Comparison of ENCODE assay signal across 18 cellular contexts in the genomic region with DNA sequence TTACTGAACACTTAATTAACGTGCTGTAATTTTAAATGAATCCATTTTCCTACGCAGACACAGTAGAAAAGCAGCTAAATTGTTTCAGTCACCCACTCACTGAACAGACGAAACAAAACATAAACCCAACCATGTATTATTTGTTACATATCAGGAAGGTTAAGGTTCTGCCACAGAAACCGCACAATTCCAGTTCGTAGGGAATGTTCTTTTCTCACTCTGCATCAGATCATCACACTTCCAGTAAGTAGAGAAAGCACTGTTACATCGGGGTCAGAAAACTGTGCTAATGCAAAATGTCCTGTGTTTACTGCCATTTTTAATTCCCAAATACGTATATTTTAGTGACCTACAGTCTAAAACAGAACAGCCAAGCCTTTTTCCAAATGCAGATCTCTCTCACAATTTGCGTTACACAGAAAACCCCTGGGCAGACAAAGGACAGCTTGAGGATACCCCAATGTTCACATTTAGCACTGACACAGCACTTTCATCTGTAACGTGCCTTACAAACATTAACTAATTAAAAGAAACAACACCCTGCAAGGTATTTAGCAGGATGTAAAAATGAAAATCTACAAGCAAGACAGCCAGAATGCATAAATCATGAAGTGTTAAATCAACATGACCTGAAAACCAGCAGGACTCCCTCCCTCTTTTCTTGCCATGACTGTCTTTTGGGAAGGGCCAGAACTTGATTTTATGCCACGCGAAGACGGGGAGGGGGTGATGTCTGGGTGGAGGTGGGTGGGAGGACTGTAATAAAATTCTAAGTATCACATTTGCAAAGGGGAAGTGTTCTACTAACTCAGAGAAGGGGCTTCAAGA. TPM values are rescaled to one million over a fixed set of nuclear protein-coding genes. Genes with fewer than 3 reads are reported as not detected.
DNase-seq lines count a peak whose midpoint lies in the region; ATAC-seq and TF ChIP-seq lines count a peak whose summit lies in the region.
"Had no signal": no experiment of that assay in that cellular context is flagged by ENCODE, and none has a peak within 500 bp of the region (broad histone marks: within the 10 kb centered on the region; RNA-seq: fewer than 3 reads in every experiment).

No MANE protein-coding gene starts in this region.

- H2AK9ac ChIP-seq in IMR-90 (replicated peaks; ENCODE audit: low read depth, low read length, poor library complexity), result no peak overlapping the region

- no peaks in the 10 kb centered on the region for H3K4me1 Mint-ChIP-seq in activated naive CD8-positive, alpha-beta T cell treated with anti-CD3 and anti-CD28 coated beads for 36 hours

- H3K4me2 ChIP-seq in IMR-90 (ENCODE audit: low read depth, low read length) (peak overlapping the region; percentile 26; the same call in 1 of the 2 replicates), smooth muscle cell (peak overlapping the region; percentile 60)
- H3K4me2 ChIP-seq: SK-N-SH had no signal

- H4K91ac ChIP-seq in IMR-90 (ENCODE audit: insufficient read depth, low read depth, low read length), result no peak overlapping the region

- no peak overlapping the region for H3K4ac ChIP-seq in IMR-90 (ENCODE audit: low read depth, low read length)

- TF ChIP-seq RAD21 in IMR-90 (IDR thresholded peaks at IDR 0.05; ENCODE audit: low read length), result no peak

- DNase-seq in IMR-90 (no peak), astrocyte of the hippocampus (ENCODE audit: low read depth, low spot score) (peak; percentile 55), left kidney (ENCODE audit: low read depth, low spot score) (peak; percentile 73), smooth muscle cell (lab: John Stamatoyannopoulos, UW; ENCODE audit: unreplicated experiment) (no peak), SHP77 (lab: John Stamatoyannopoulos, UW) (no peak)
- no peak for DNase-seq in activated T-cell treated with anti-CD3 and anti-CD28 coated beads, Interleukin-2, amount 50 U/mL, for 48 hours
- no peak for DNase-seq in activated naive CD8-positive, alpha-beta T cell treated with anti-CD3 and anti-CD28 coated beads for 36 hours
- DNase-seq: activated T-cell treated with anti-CD3 and anti-CD28 coated beads, Interleukin-2, amount 50 U/mL, for 72 hours; BE2C; DMS 273 treated with DMSO at 0.1 percent for 48 hours; foreskin melanocyte; lower lobe of right lung; MV-4-11; naive thymus-derived CD8-positive, alpha-beta T cell; NCI-H2081; PC-3; SK-N-SH; substantia nigra had no signal

- no peaks in the 10 kb centered on the region for H3K36me3 Mint-ChIP-seq in activated naive CD8-positive, alpha-beta T cell treated with anti-CD3 and anti-CD28 coated beads for 36 hours
- H3K36me3 Mint-ChIP-seq: naive thymus-derived CD8-positive, alpha-beta T cell had no signal

- no peaks in the 10 kb centered on the region for H3K4me1 ChIP-seq in IMR-90 (ENCODE audit: control insufficient read depth, insufficient read depth, low read length)
- H3K4me1 ChIP-seq in smooth muscle cell (ENCODE audit: low read depth), result peaks cover 5% of the 10 kb centered on the region
- H3K4me1 ChIP-seq: BE2C, lower lobe of right lung had no signal

- H3K14ac ChIP-seq in IMR-90 (replicated peaks; ENCODE audit: low read depth, low read length), result no peak overlapping the region

- H3K9me3 ChIP-seq in IMR-90 (ENCODE audit: control insufficient read depth, insufficient read depth, low read length) (peaks cover 2% of the 10 kb centered on the region; the same call in 1 of the 2 replicates), smooth muscle cell (replicated peaks; ENCODE audit: low read depth) (no peaks in the 10 kb centered on the region)
- H3K9me3 ChIP-seq: lower lobe of right lung, SK-N-SH had no signal

- in situ Hi-C loops in IMR-90 (cut with MboI; ENCODE audit: low sequenced_read_pairs), result no loop called here

- POLR2A ChIA-PET in IMR-90 (lab: Charles Lee; ENCODE audit: unreplicated experiment), result no interaction called here

- no peak overlapping the region for H2AK5ac ChIP-seq in IMR-90 (ENCODE audit: low read depth, low read length)

- intact Hi-C loops in IMR-90 (cut with micrococcal nuclease), result no loop called here

- no peak overlapping the region for H3K18ac ChIP-seq in IMR-90 (ENCODE audit: low read depth, low read length)

- H3K9me3 Mint-ChIP-seq in activated naive CD8-positive, alpha-beta T cell treated with anti-CD3 and anti-CD28 coated beads for 36 hours, result no peaks in the 10 kb centered on the region
- H3K9me3 Mint-ChIP-seq: activated T-cell treated with anti-CD3 and anti-CD28 coated beads, Interleukin-2, amount 50 U/mL, for 72 hours; naive thymus-derived CD8-positive, alpha-beta T cell had no signal

- no peaks in the 10 kb centered on the region for H3K79me2 ChIP-seq in smooth muscle cell (ENCODE audit: low read depth)

- H3K36me3 ChIP-seq in IMR-90 (ENCODE audit: control insufficient read depth, insufficient read depth, low read length) (no peaks in the 10 kb centered on the region), smooth muscle cell (ENCODE audit: low read depth) (no peaks in the 10 kb centered on the region)
- H3K36me3 ChIP-seq: BE2C, lower lobe of right lung had no signal

- H4K5ac ChIP-seq in IMR-90 (ENCODE audit: low read depth, low read length), result no peak overlapping the region

- no peak overlapping the region for H2BK5ac ChIP-seq in IMR-90 (ENCODE audit: low read depth, low read length, poor library complexity, severe bottlenecking)

- no peak for TF ChIP-seq POLR2A in IMR-90 (IDR thresholded peaks at IDR 0.05; ENCODE audit: low read depth, low read length)

- H3K27ac ChIP-seq in IMR-90 (ENCODE audit: insufficient read depth, low read length) (no peak overlapping the region), smooth muscle cell (ENCODE audit: low read depth) (peak overlapping the region; percentile 98)
- H3K27ac ChIP-seq: lower lobe of right lung had no signal

- BruUV-seq in IMR-90 (replicated peaks; lab: Mats Ljungman, UMichigan), result no TSS peak

- CTCF ChIA-PET in IMR-90 (lab: Yijun Ruan, JAX), result no interaction called here

- no peak overlapping the region for H3K4me3 Mint-ChIP-seq in activated naive CD8-positive, alpha-beta T cell treated with anti-CD3 and anti-CD28 coated beads for 36 hours
- H3K4me3 Mint-ChIP-seq: activated T-cell treated with anti-CD3 and anti-CD28 coated beads, Interleukin-2, amount 50 U/mL, for 72 hours; naive thymus-derived CD8-positive, alpha-beta T cell had no signal

- no peak overlapping the region for H3K23ac ChIP-seq in IMR-90 (ENCODE audit: low read depth, low read length)

- ATAC-seq in IMR-90 (ENCODE audit: low read depth), result no peak
- ATAC-seq: activated T-cell treated with anti-CD3 and anti-CD28 coated beads, Interleukin-2, amount 50 U/mL, for 72 hours; lower lobe of right lung; naive thymus-derived CD8-positive, alpha-beta T cell; PC-3 had no signal

- H2BK15ac ChIP-seq in IMR-90 (ENCODE audit: low read depth, low read length), result no peak overlapping the region

- H3K27me3 Mint-ChIP-seq in activated naive CD8-positive, alpha-beta T cell treated with anti-CD3 and anti-CD28 coated beads for 36 hours, result no peaks in the 10 kb centered on the region

- H3K27me3 ChIP-seq in IMR-90 (ENCODE audit: control insufficient read depth, insufficient read depth, low read length) (no peaks in the 10 kb centered on the region), smooth muscle cell (ENCODE audit: low read depth) (no peaks in the 10 kb centered on the region)
- H3K27me3 ChIP-seq: BE2C had no signal

- no peak overlapping the region for H3K56ac ChIP-seq in IMR-90 (ENCODE audit: extremely low read depth, insufficient read depth, low read length)

- no peaks in the 10 kb centered on the region for H3K9me1 ChIP-seq in IMR-90 (ENCODE audit: insufficient read depth, low read length)

- H3K4me3 ChIP-seq in IMR-90 (ENCODE audit: insufficient read depth, low read depth, low read length) (no peak overlapping the region), smooth muscle cell (no peak overlapping the region)
- H3K4me3 ChIP-seq: lower lobe of right lung had no signal

- dilution Hi-C loops in IMR-90 (cut with HindIII; ENCODE audit: low sequenced_read_pairs, unreplicated experiment), result no loop called here

- H4K8ac ChIP-seq in IMR-90 (ENCODE audit: low read depth in 2 of 2, low read length in 2 of 2), result no peak overlapping the region

- H3K79me1 ChIP-seq in IMR-90 (ENCODE audit: low read depth in 1 of 2, low read length in 2 of 2), result no peaks in the 10 kb centered on the region

- 26% methylated on average over 3 of the region's 12 CpGs; no CpG with 5 or more reads in 1 of the 2 experiments for WGBS in IMR-90 (ENCODE audit: extremely low coverage in 2 of 2, insufficient read length in 1 of 2), 2 experiments
- WGBS in smooth muscle cell (ENCODE audit: low lambda C conversion rate), result 68% methylated on average over 12 of the region's 12 CpGs

- H3F3A ChIP-seq in smooth muscle cell (ENCODE audit: low read depth), result no peaks in the 10 kb centered on the region

- TF ChIP-seq CTCF in IMR-90 (conservative IDR thresholded peaks at IDR 0.05; ENCODE audit: low read depth, low read length), result no peak
- TF ChIP-seq CTCF in smooth muscle cell (IDR thresholded peaks at IDR 0.05; ENCODE audit: borderline replicate concordance, insufficient read depth, poor library complexity, severe bottlenecking), result no peak

- H3K27ac Mint-ChIP-seq in activated naive CD8-positive, alpha-beta T cell treated with anti-CD3 and anti-CD28 coated beads for 36 hours, result no peak overlapping the region
- H3K27ac Mint-ChIP-seq: activated T-cell treated with anti-CD3 and anti-CD28 coated beads, Interleukin-2, amount 50 U/mL, for 72 hours; naive thymus-derived CD8-positive, alpha-beta T cell had no signal

- no peak overlapping the region for H2AFZ ChIP-seq in IMR-90 (replicated peaks; ENCODE audit: low read length, poor library complexity)
- peak overlapping the region; percentile 66 for H2AFZ ChIP-seq in smooth muscle cell (ENCODE audit: low read depth)

- H3K9ac ChIP-seq in IMR-90 (ENCODE audit: low read depth, low read length) (no peak overlapping the region), smooth muscle cell (ENCODE audit: low read depth) (peak overlapping the region; percentile 87)
- H3K9ac ChIP-seq: SK-N-SH had no signal

- H4K20me1 ChIP-seq in IMR-90 (ENCODE audit: insufficient read depth, low read length), result no peaks in the 10 kb centered on the region
- no peaks in the 10 kb centered on the region for H4K20me1 ChIP-seq in smooth muscle cell (ENCODE audit: low read depth)

- no peak overlapping the region for H2BK120ac ChIP-seq in IMR-90 (ENCODE audit: low read depth, low read length)

- no peak overlapping the region for H2BK20ac ChIP-seq in IMR-90 (ENCODE audit: low read depth, low read length)

TF ChIP-seq in IMR-90, 13 proteins besides CTCF, POLR2A, EP300 and RAD21:
- peak; percentile 2; the same call in 1 of the 2 replicates for TF ChIP-seq MAFK (IDR thresholded peaks at IDR 0.05; ENCODE audit: low read depth, low read length)
- TF ChIP-seq BHLHE40 (IDR thresholded peaks at IDR 0.05; ENCODE audit: low read depth, low read length), result no peak
- TF ChIP-seq MXI1 (IDR thresholded peaks at IDR 0.05; ENCODE audit: borderline replicate concordance, low read depth, low read length), result no peak

RNA-seq across cellular contexts. Expression of gene SKIL, which starts 34.8 kb away (rescaled TPM):
- total RNA-seq in IMR-90 (2012; rRNA removed) (51.7 and 55.9 TPM in 2 replicates), smooth muscle cell (167 and 207 TPM in 2 replicates)
- polyA plus RNA-seq in IMR-90 (2012; rRNA removed) (7.2 and 9.2 TPM in 2 replicates), smooth muscle cell (22.0 and 45.0 TPM in 2 replicates)
- polyA plus RNA-seq in IMR-90 (2012; cell fraction: cytosol; rRNA removed), result 1.4 and 1.9 TPM in 2 replicates
- polyA plus RNA-seq in IMR-90 (2012; cell fraction: nucleus; rRNA removed; ENCODE audit: low replicate concordance), result 1.9 and 15.7 TPM in 2 replicates
- total RNA-seq in activated naive CD8-positive, alpha-beta T cell treated with anti-CD3 and anti-CD28 coated beads for 36 hours, result 10 to 100 TPM; 15.2 to 15.6 TPM

Comparison
In these comparisons a context has a peak if more than half of its experiments do, and no peak if none do; other contexts are left out.
1. DNase-seq: peak in astrocyte of the hippocampus (single experiment) and left kidney (single experiment); none in IMR-90 (single experiment), smooth muscle cell (single experiment), activated T-cell treated with anti-CD3 and anti-CD28 coated beads, Interleukin-2, amount 50 U/mL, for 48 hours (0 of 2), SHP77 (0 of 2) and activated naive CD8-positive, alpha-beta T cell treated with anti-CD3 and anti-CD28 coated beads for 36 hours (single experiment).